ENCODE assay signal across 1 cellular context in genomic region chr12:76237086-76237701, GRCh38.
TF ChIP-seq lines count a peak whose summit lies in the region.

No MANE protein-coding gene starts in this region.

TF ChIP-seq in HCT116, 20 proteins besides CTCF, POLR2A, EP300 and RAD21:
- TF ChIP-seq REST (IDR thresholded peaks at IDR 0.05; ENCODE audit: low read depth) (no peak), CBX3 (IDR thresholded peaks at IDR 0.05; ENCODE audit: low read depth) (no peak), ZFX (IDR thresholded peaks at IDR 0.05) (no peak), JUND (IDR thresholded peaks at IDR 0.05) (no peak), EGR1 (IDR thresholded peaks at IDR 0.05; ENCODE audit: low read depth) (no peak), ZBTB33 (IDR thresholded peaks at IDR 0.05; ENCODE audit: extremely low read depth, insufficient replicate concordance, low read length) (no peak), POLR2AphosphoS5 (IDR thresholded peaks at IDR 0.05; ENCODE audit: low read depth, low read length) (no peak), ELF1 (IDR thresholded peaks at IDR 0.05; ENCODE audit: borderline replicate concordance, low read depth) (no peak), SRF (IDR thresholded peaks at IDR 0.05; ENCODE audit: low read depth) (no peak), EZH2 (IDR thresholded peaks at IDR 0.05) (no peak), EZH2phosphoT487 (IDR thresholded peaks at IDR 0.05; ENCODE audit: borderline replicate concordance) (no peak), FOSL1 (IDR thresholded peaks at IDR 0.05; ENCODE audit: low read depth) (no peak), TCF7L2 (IDR thresholded peaks at IDR 0.05; ENCODE audit: borderline replicate concordance, extremely low read depth, insufficient read depth, insufficient read length) (no peak)
